ENCODE assay signal across 10 cellular contexts in genomic region chr1:90717665-90718410, GRCh38. TPM values are rescaled to one million over a fixed set of nuclear protein-coding genes. Genes with fewer than 3 reads are reported as not detected.
DNase-seq lines count a peak whose midpoint lies in the region; ATAC-seq, FAIRE-seq and TF ChIP-seq lines count a peak whose summit lies in the region.
"Had no signal": no experiment of that assay in that cellular context is flagged by ENCODE, and none has a peak within 500 bp of the region (broad histone marks: within the 10 kb centered on the region; RNA-seq: fewer than 3 reads in every experiment).

No MANE protein-coding gene starts in this region.

- H3K36me3 Mint-ChIP-seq in activated CD4-positive, alpha-beta T cell treated with anti-CD3 and anti-CD28 coated beads for 36 hours (ENCODE audit: low read depth), result peaks cover 14% of the 10 kb centered on the region

- H3K27me3 Mint-ChIP-seq in activated CD4-positive, alpha-beta T cell treated with anti-CD3 and anti-CD28 coated beads for 36 hours, result peaks cover 76% of the 10 kb centered on the region

- peaks cover 7% of the 10 kb centered on the region for H3K9me3 Mint-ChIP-seq in activated CD4-positive, alpha-beta T cell treated with anti-CD3 and anti-CD28 coated beads for 36 hours (ENCODE audit: low read depth)

- no peak overlapping the region for H3K27ac ChIP-seq in gastrocnemius medialis

- peak; percentile 24 for ATAC-seq in activated CD4-positive, alpha-beta T cell treated with anti-CD3 and anti-CD28 coated beads for 36 hours
- ATAC-seq in SK-N-SH treated with all-trans-retinoic acid at 6 μM for 48 hours (peak; percentile 63), gastrocnemius medialis (peak in 1 of 2 donors; percentile 39), GM21390 (IDR thresholded peaks at IDR 0.05; ENCODE audit: unreplicated experiment) (no peak)

- H3K9me3 ChIP-seq in gastrocnemius medialis, result no peaks in the 10 kb centered on the region

- H3K36me3 ChIP-seq in gastrocnemius medialis, result no peaks in the 10 kb centered on the region

- H3K4me3 Mint-ChIP-seq in activated CD4-positive, alpha-beta T cell treated with anti-CD3 and anti-CD28 coated beads for 36 hours, result peak overlapping the region; percentile 54

- CTCF ChIA-PET in activated CD4-positive, alpha-beta T cell treated with anti-CD3 and anti-CD28 coated beads for 36 hours (lab: Charles Lee), result interaction anchor here (0.6 to 1.7 kb wide), 3 partner anchors 12 to 317 kb away, joined by 3 to 5 read pairs (median 5); no protein-coding TSS in a partner anchor

- FAIRE-seq in frontal cortex (lab: Jason Lieb, UNC), result no peak

- POLR2A ChIA-PET in activated CD4-positive, alpha-beta T cell treated with anti-CD3 and anti-CD28 coated beads for 36 hours (lab: Charles Lee), result no interaction called here

- DNase-seq in activated CD4-positive, alpha-beta T cell treated with anti-CD3 and anti-CD28 coated beads for 36 hours, result peak; percentile 36
- no peak for DNase-seq in activated CD4-positive, alpha-beta T cell treated with anti-CD3 and anti-CD28 coated beads, Interleukin-2, amount 50 U/mL, for 48 hours
- DNase-seq in frontal cortex (ENCODE audit: low spot score in 2 of 2) (peak; percentile 36 to 58), gastrocnemius medialis (no peak), ureter (ENCODE audit: low spot score) (no peak), hepatic stellate cell (ENCODE audit: low spot score) (no peak)
- DNase-seq: DND-41 had no signal

- no peak for TF ChIP-seq POLR2A in gastrocnemius medialis (IDR thresholded peaks at IDR 0.05)

- H3K4me1 Mint-ChIP-seq in activated CD4-positive, alpha-beta T cell treated with anti-CD3 and anti-CD28 coated beads for 36 hours, result peaks cover 26% of the 10 kb centered on the region

- H3K27ac Mint-ChIP-seq in activated CD4-positive, alpha-beta T cell treated with anti-CD3 and anti-CD28 coated beads for 36 hours, result no peak overlapping the region

- in situ Hi-C loops in gastrocnemius medialis (cut with MboI; ENCODE audit: low sequenced_read_pairs in 4 of 4), result loop anchor here in 1 of 4 donors (25.0 kb wide), 1 partner anchor 244 kb away; no protein-coding TSS in a partner anchor

- peaks cover 11 to 25% of the 10 kb centered on the region in 2 donors for H3K4me1 ChIP-seq in gastrocnemius medialis

- intact Hi-C loops in activated CD4-positive, alpha-beta T cell treated with anti-CD3 and anti-CD28 coated beads for 36 hours (cut with DNase I, micrococcal nuclease), result loop anchor here in 1 of 2 experiments (1.0 kb wide), 1 partner anchor 9 kb away; no protein-coding TSS in a partner anchor
- intact Hi-C loops in gastrocnemius medialis (cut with DNase I; ENCODE audit: low total_unique reads), result no loop called here

- peaks cover 95% of the 10 kb centered on the region in 3 donors for H3K27me3 ChIP-seq in gastrocnemius medialis

- H3K4me3 ChIP-seq in gastrocnemius medialis, result peak overlapping the region; percentile 23 to 38 (median 30)

- TF ChIP-seq CTCF in gastrocnemius medialis (IDR thresholded peaks at IDR 0.05 in 4 of 5, conservative IDR thresholded peaks at IDR 0.05 in 1 of 5), result no peak

TF ChIP-seq in SK-N-SH treated with all-trans-retinoic acid at 6 μM for 48 hours, 23 proteins besides CTCF, POLR2A, EP300 and RAD21:
- TF ChIP-seq ZFP3 (CRISPR knock-in tag; IDR thresholded peaks at IDR 0.05) (no peak), ZNF70 (CRISPR knock-in tag; IDR thresholded peaks at IDR 0.05) (no peak), CSDC2 (CRISPR knock-in tag; IDR thresholded peaks at IDR 0.05) (no peak), PPARA (CRISPR knock-in tag; IDR thresholded peaks at IDR 0.05; ENCODE audit: borderline replicate concordance) (no peak), ARNTL (CRISPR knock-in tag; IDR thresholded peaks at IDR 0.05; ENCODE audit: borderline replicate concordance, low read depth) (no peak)

RNA-seq across cellular contexts. Expression of gene BARHL2, which starts 0.7 kb away (rescaled TPM):
- not detected for total RNA-seq in activated CD4-positive, alpha-beta T cell treated with anti-CD3 and anti-CD28 coated beads for 36 hours
- total RNA-seq in frontal cortex, result under 0.01 TPM
- not detected for total RNA-seq in gastrocnemius medialis
- total RNA-seq in ureter, result not detected
- total RNA-seq: renal cortical epithelial cell had no signal

Comparison
In these comparisons a context has a peak if more than half of its experiments do, and no peak if none do; other contexts are left out.
1. DNase-seq: peak in activated CD4-positive, alpha-beta T cell treated with anti-CD3 and anti-CD28 coated beads for 36 hours (single experiment) and frontal cortex (2 of 2); none in activated CD4-positive, alpha-beta T cell treated with anti-CD3 and anti-CD28 coated beads, Interleukin-2, amount 50 U/mL, for 48 hours (0 of 2), gastrocnemius medialis (0 of 2), ureter (single experiment) and hepatic stellate cell (single experiment).